Comparison of ENCODE assay signal across 32 cellular contexts in genomic region chr16:55203570-55203969, GRCh38.
"Had no signal": no experiment of that assay in that cellular context is flagged by ENCODE, and none has a peak within 500 bp of the region (broad histone marks: within the 10 kb centered on the region; RNA-seq: fewer than 3 reads in every experiment).

No MANE protein-coding gene starts in this region.

- H3K36me3 ChIP-seq: adrenal gland, lower lobe of right lung, neural progenitor cell, sigmoid colon, transverse colon, vagina had no signal

- H3K9me3 ChIP-seq: adrenal gland, lower lobe of right lung, sigmoid colon, transverse colon, vagina had no signal

- H3K4me3 ChIP-seq: adrenal gland, dorsolateral prefrontal cortex, lower lobe of right lung, neural progenitor cell, sigmoid colon, smooth muscle cell, transverse colon, vagina had no signal

- DNase-seq: activated CD4-positive, alpha-beta T cell treated with anti-CD3 and anti-CD28 coated beads for 36 hours; activated CD4-positive, alpha-beta T cell treated with anti-CD3 and anti-CD28 coated beads, Interleukin-2, amount 50 U/mL, for 4 hours; activated CD8-positive, alpha-beta memory T cell treated with anti-CD3 and anti-CD28 coated beads for 24 hours; activated CD8-positive, alpha-beta memory T cell treated with anti-CD3 and anti-CD28 coated beads, Interleukin-2, amount 50 U/mL, for 4 hours; activated naive CD4-positive, alpha-beta T cell; activated T-cell treated with anti-CD3 and anti-CD28 coated beads, Interleukin-2, amount 50 U/mL, for 24 hours; adrenal gland; central memory CD4-positive, alpha-beta T cell; dorsolateral prefrontal cortex; effector memory CD8-positive, alpha-beta T cell; foreskin melanocyte; kidney; lower lobe of right lung; mesendoderm; naive thymus-derived CD4-positive, alpha-beta T cell; retina; sigmoid colon; stimulated activated CD4-positive, alpha-beta T cell treated with anti-CD3 and anti-CD28 coated beads, Interleukin-15, amount 100 ng/mL, for 24 hours; stimulated activated CD4-positive, alpha-beta T cell treated with anti-CD3 and anti-CD28 coated beads, Interleukin-2, amount 100 ng/mL, for 48 hours; stimulated activated CD8-positive, alpha-beta memory T cell treated with anti-CD3 and anti-CD28 coated beads, Interleukin-4, amount 100 ng/mL, for 48 hours; stimulated activated naive B cell treated with anti-CD40 and anti-IgM and Interleukin-4, amounts not matched to agents 10 μg/mL and 1 μg/mL and 100 μg/mL, for 72 hours; transverse colon had no signal

- H3K4me2 ChIP-seq: neural progenitor cell, smooth muscle cell had no signal

- H3K27me3 Mint-ChIP-seq: stimulated activated naive B cell treated with anti-CD40 and anti-IgM and Interleukin-4, amounts not matched to agents 10 μg/mL and 1 μg/mL and 100 μg/mL, for 72 hours had no signal

- H3K27ac Mint-ChIP-seq: activated CD4-positive, alpha-beta T cell treated with anti-CD3 and anti-CD28 coated beads for 36 hours; activated naive CD8-positive, alpha-beta T cell; activated T-cell treated with anti-CD3 and anti-CD28 coated beads, Interleukin-2, amount 50 U/mL, for 24 hours; activated T-helper 17 cell treated with anti-CD3 and anti-CD28 coated beads, Interleukin-2, amount 50 U/mL, for 72 hours; effector memory CD8-positive, alpha-beta T cell; naive thymus-derived CD4-positive, alpha-beta T cell; stimulated activated naive B cell treated with anti-CD40 and anti-IgM and Interleukin-4, amounts not matched to agents 10 μg/mL and 1 μg/mL and 100 μg/mL, for 72 hours; WTC11 had no signal

- H3K9me3 Mint-ChIP-seq: activated T-cell treated with anti-CD3 and anti-CD28 coated beads, Interleukin-2, amount 50 U/mL, for 24 hours; effector memory CD8-positive, alpha-beta T cell had no signal

- H3K4me1 ChIP-seq: adrenal gland, lower lobe of right lung, sigmoid colon, transverse colon, vagina had no signal

- H3K27ac ChIP-seq: adrenal gland, dorsolateral prefrontal cortex, lower lobe of right lung, neural progenitor cell, sigmoid colon, transverse colon, vagina had no signal

- H3K4me3 Mint-ChIP-seq: activated CD4-positive, alpha-beta T cell treated with anti-CD3 and anti-CD28 coated beads for 36 hours; activated naive CD8-positive, alpha-beta T cell; activated T-cell treated with anti-CD3 and anti-CD28 coated beads, Interleukin-2, amount 50 U/mL, for 24 hours; activated T-helper 17 cell treated with anti-CD3 and anti-CD28 coated beads, Interleukin-2, amount 50 U/mL, for 72 hours; naive thymus-derived CD4-positive, alpha-beta T cell; neural progenitor cell; stimulated activated naive B cell treated with anti-CD40 and anti-IgM and Interleukin-4, amounts not matched to agents 10 μg/mL and 1 μg/mL and 100 μg/mL, for 72 hours; WTC11 had no signal

- H2AFZ ChIP-seq: neural progenitor cell had no signal

- H3K36me3 Mint-ChIP-seq: activated naive CD8-positive, alpha-beta T cell; naive thymus-derived CD4-positive, alpha-beta T cell; stimulated activated naive B cell treated with anti-CD40 and anti-IgM and Interleukin-4, amounts not matched to agents 10 μg/mL and 1 μg/mL and 100 μg/mL, for 72 hours had no signal

- H3K4me1 Mint-ChIP-seq: activated CD4-positive, alpha-beta T cell treated with anti-CD3 and anti-CD28 coated beads for 36 hours; activated T-helper 17 cell treated with anti-CD3 and anti-CD28 coated beads, Interleukin-2, amount 50 U/mL, for 72 hours; naive thymus-derived CD4-positive, alpha-beta T cell; neural progenitor cell; stimulated activated naive B cell treated with anti-CD40 and anti-IgM and Interleukin-4, amounts not matched to agents 10 μg/mL and 1 μg/mL and 100 μg/mL, for 72 hours had no signal

- ATAC-seq: activated CD4-positive, alpha-beta T cell treated with anti-CD3 and anti-CD28 coated beads for 36 hours; activated T-helper 17 cell treated with anti-CD3 and anti-CD28 coated beads, Interleukin-2, amount 50 U/mL, for 72 hours; effector memory CD8-positive, alpha-beta T cell; esophagus mucosa; left lobe of liver; lower lobe of right lung; naive thymus-derived CD4-positive, alpha-beta T cell; WTC11 had no signal

- FAIRE-seq: astrocyte, endothelial cell of umbilical vein, kidney had no signal
